Comparison of ENCODE assay signal across 8 cellular contexts in the genomic region with DNA sequence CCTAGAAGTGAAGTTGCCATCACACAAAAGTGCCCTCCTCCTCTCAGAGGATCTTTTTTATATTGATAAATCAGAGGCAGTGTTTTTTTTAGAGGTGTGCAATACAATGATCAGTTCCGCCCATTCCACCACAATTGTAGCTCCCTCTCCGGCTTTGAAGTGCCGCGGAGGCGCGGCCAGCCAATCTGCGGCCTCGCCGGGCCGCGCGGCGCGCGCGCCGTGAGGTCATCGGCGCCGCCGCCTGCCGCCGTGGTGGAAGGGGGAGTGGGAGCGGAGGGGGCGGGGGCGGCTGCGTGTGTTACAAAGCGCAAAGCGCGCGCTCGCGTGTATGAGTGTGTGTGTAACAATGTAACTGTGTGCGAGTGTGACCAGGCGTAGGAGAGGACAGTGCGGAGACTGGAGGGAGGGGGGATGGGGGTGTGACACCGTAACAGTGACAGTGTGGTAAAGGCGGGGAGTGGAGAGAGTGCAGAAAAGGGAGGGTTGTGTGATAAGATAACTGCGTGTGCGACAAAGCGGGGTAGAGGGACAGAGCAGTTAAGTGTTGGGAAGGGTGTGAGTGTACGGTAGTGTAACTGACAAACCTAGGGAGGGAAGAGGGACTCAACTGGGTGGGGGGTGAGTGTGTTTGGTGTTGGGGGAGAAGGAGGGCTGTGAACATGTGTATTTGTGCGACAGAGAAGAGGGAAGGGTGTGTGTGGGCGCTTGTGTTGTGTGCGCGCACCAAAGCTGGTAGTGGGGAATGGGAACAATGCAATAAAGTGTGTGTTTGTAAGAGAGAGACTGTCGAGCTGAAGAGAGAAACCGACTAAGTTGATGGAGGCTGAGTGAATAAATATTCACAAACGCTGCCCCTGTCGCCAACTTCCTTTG. TPM values are rescaled to one million over a fixed set of nuclear protein-coding genes. Genes with fewer than 3 reads are reported as not detected.
DNase-seq lines count a peak whose midpoint lies in the region; ATAC-seq lines count a peak whose summit lies in the region.

A gene (minus strand): TSS at position 108 of the 873 bp plus-strand sequence. CDS start 88 bp downstream, at position 20.

- ATAC-seq in activated CD4-positive, CD25-positive, alpha-beta regulatory T cell treated with anti-CD3 and anti-CD28 coated beads, Interleukin-2, amount 50 U/mL, for 24 hours, result peak; percentile 24 to 58
- ATAC-seq in right cardiac atrium, result peak; percentile 31 to 48
- no peak for ATAC-seq in stimulated activated memory B cell treated with anti-CD40 and anti-IgM and Interleukin-4, amounts not matched to agents 10 μg/mL and 1 μg/mL and 100 μg/mL, for 72 hours

- peaks cover 2% of the 10 kb centered on the region for H3K36me3 Mint-ChIP-seq in activated T-cell treated with anti-CD3 and anti-CD28 coated beads, Interleukin-2, amount 50 U/mL, for 24 hours (ENCODE audit: low read depth)
- peaks cover 6% of the 10 kb centered on the region for H3K36me3 Mint-ChIP-seq in stimulated activated memory B cell treated with anti-CD40 and anti-IgM and Interleukin-4, amounts not matched to agents 10 μg/mL and 1 μg/mL and 100 μg/mL, for 72 hours

- peaks cover 2% of the 10 kb centered on the region for H3K27me3 ChIP-seq in right cardiac atrium (ENCODE audit: control insufficient read depth, insufficient read depth)

- H3K27me3 Mint-ChIP-seq in activated T-cell treated with anti-CD3 and anti-CD28 coated beads, Interleukin-2, amount 50 U/mL, for 24 hours, result peaks cover 86% of the 10 kb centered on the region
- H3K27me3 Mint-ChIP-seq in stimulated activated memory B cell treated with anti-CD40 and anti-IgM and Interleukin-4, amounts not matched to agents 10 μg/mL and 1 μg/mL and 100 μg/mL, for 72 hours, result peaks cover 71% of the 10 kb centered on the region

- H3K4me1 ChIP-seq in right cardiac atrium (ENCODE audit: control insufficient read depth, insufficient read depth, low read length), result peaks cover 5% of the 10 kb centered on the region

- peaks cover 25% of the 10 kb centered on the region for H3K4me1 Mint-ChIP-seq in activated T-cell treated with anti-CD3 and anti-CD28 coated beads, Interleukin-2, amount 50 U/mL, for 24 hours (ENCODE audit: low read depth)
- H3K4me1 Mint-ChIP-seq in stimulated activated memory B cell treated with anti-CD40 and anti-IgM and Interleukin-4, amounts not matched to agents 10 μg/mL and 1 μg/mL and 100 μg/mL, for 72 hours, result peaks cover 11% of the 10 kb centered on the region

- peaks cover 21% of the 10 kb centered on the region for H3K9me3 Mint-ChIP-seq in activated T-cell treated with anti-CD3 and anti-CD28 coated beads, Interleukin-2, amount 50 U/mL, for 24 hours
- peaks cover 9% of the 10 kb centered on the region for H3K9me3 Mint-ChIP-seq in stimulated activated memory B cell treated with anti-CD40 and anti-IgM and Interleukin-4, amounts not matched to agents 10 μg/mL and 1 μg/mL and 100 μg/mL, for 72 hours

- H3K27ac Mint-ChIP-seq in activated T-cell treated with anti-CD3 and anti-CD28 coated beads, Interleukin-2, amount 50 U/mL, for 24 hours, result peak within 1 kb of the TSS; percentile 44
- H3K27ac Mint-ChIP-seq in stimulated activated memory B cell treated with anti-CD40 and anti-IgM and Interleukin-4, amounts not matched to agents 10 μg/mL and 1 μg/mL and 100 μg/mL, for 72 hours, result no peak within 1 kb of the TSS

- H3K4me3 ChIP-seq in right cardiac atrium (ENCODE audit: low read length), result peak within 1 kb of the TSS; percentile 64

- no peak for DNase-seq in activated CD4-positive, CD25-positive, alpha-beta regulatory T cell treated with anti-CD3 and anti-CD28 coated beads, Interleukin-2, amount 50 U/mL, for 72 hours
- DNase-seq in NCI-H187 treated with DMSO at 0.1 percent for 48 hours (lab: John Stamatoyannopoulos, UW) (peak; percentile 77), right cardiac atrium (peak in 1 of 3 donors; percentile 57), mucosa of gallbladder (ENCODE audit: low spot score) (no peak)
- DNase-seq in activated T-cell treated with anti-CD3 and anti-CD28 coated beads, Interleukin-2, amount 50 U/mL, for 24 hours, result peak; percentile 43
- DNase-seq in effector CD4-positive, alpha-beta T cell, result no peak

- H3K27ac ChIP-seq in right cardiac atrium (ENCODE audit: low read length), result no peak within 1 kb of the TSS

- no peaks in the 10 kb centered on the region for H3K9me3 ChIP-seq in right cardiac atrium (ENCODE audit: control insufficient read depth, low read length)

- peak within 1 kb of the TSS; percentile 70 for H3K4me3 Mint-ChIP-seq in activated T-cell treated with anti-CD3 and anti-CD28 coated beads, Interleukin-2, amount 50 U/mL, for 24 hours
- peak within 1 kb of the TSS; percentile 40 for H3K4me3 Mint-ChIP-seq in stimulated activated memory B cell treated with anti-CD40 and anti-IgM and Interleukin-4, amounts not matched to agents 10 μg/mL and 1 μg/mL and 100 μg/mL, for 72 hours

- intact Hi-C loops in right cardiac atrium (cut with DNase I), result loop anchor here in 1 of 4 donors (10.0 kb wide), 2 partner anchors 468 to 1218 kb away; no protein-coding TSS in a partner anchor

- WGBS in right cardiac atrium, result 4% methylated on average over 50 of the region's 50 CpGs

RNA-seq across cellular contexts. Expression of the gene that starts here (rescaled TPM):
- not detected for total RNA-seq in right cardiac atrium
- polyA plus RNA-seq in right cardiac atrium, result not detected
- total RNA-seq in mucosa of gallbladder, result not detected

Comparison
In these comparisons a context has a peak if more than half of its experiments do, and no peak if none do; other contexts are left out.
1. Peak in ATAC-seq and H3K4me3 ChIP-seq in right cardiac atrium; RNA of the gene not detected or under 1 TPM.
2. DNase-seq: peak in NCI-H187 treated with DMSO at 0.1 percent for 48 hours (single experiment) and activated T-cell treated with anti-CD3 and anti-CD28 coated beads, Interleukin-2, amount 50 U/mL, for 24 hours (single experiment); none in activated CD4-positive, CD25-positive, alpha-beta regulatory T cell treated with anti-CD3 and anti-CD28 coated beads, Interleukin-2, amount 50 U/mL, for 72 hours (single experiment), effector CD4-positive, alpha-beta T cell (single experiment) and mucosa of gallbladder (single experiment).